Comparison of ENCODE assay signal across 22 cellular contexts in genomic region chr14:75409425-75410205, GRCh38. TPM values are rescaled to one million over a fixed set of nuclear protein-coding genes. Genes with fewer than 3 reads are reported as not detected.
A peak's percentile ranks its signal among the peaks of the same experiment; 100 is the strongest.
DNase-seq lines count a peak whose midpoint lies in the region; ATAC-seq and TF ChIP-seq lines count a peak whose summit lies in the region.
"Had no signal": no experiment of that assay in that cellular context is flagged by ENCODE, and none has a peak within 500 bp of the region (broad histone marks: within the 10 kb centered on the region; RNA-seq: fewer than 3 reads in every experiment).

No MANE protein-coding gene starts in this region.

- 92 to 94% methylated on average over 10 of the region's 10 CpGs for WGBS in heart right ventricle, 2 donors

- CTCF ChIA-PET in WTC11 (lab: Charles Lee): interaction anchor here (0.8 to 1.7 kb wide), 10 partner anchors 9 to 151 kb away, joined by 3 to 7 read pairs (median 5); no protein-coding TSS in a partner anchor

- H3K4me3 Mint-ChIP-seq in WTC11: no peak overlapping the region
- H3K4me3 Mint-ChIP-seq: activated T-cell treated with anti-CD3 and anti-CD28 coated beads, Interleukin-2, amount 50 U/mL, for 24 hours; neural crest cell; stimulated activated effector memory CD8-positive, alpha-beta T cell treated with anti-CD3 and anti-CD28 coated beads, Interleukin-12 subunit alpha, Interleukin-12 subunit beta, amount 100 ng/mL, for 72 hours; T-helper 17 cell had no signal

- H3K4me3 ChIP-seq in cardiac muscle cell (no peak overlapping the region), heart right ventricle (no peak overlapping the region), skeletal muscle tissue (ENCODE audit: low read length in 3 of 3) (no peak overlapping the region)
- H3K4me3 ChIP-seq: body of pancreas, smooth muscle cell, thoracic aorta had no signal

- H3K27ac ChIP-seq in cardiac muscle cell (peak overlapping the region; percentile 64), heart right ventricle (no peak overlapping the region), skeletal muscle tissue (ENCODE audit: low read depth, low read length) (peak overlapping the region; percentile 80)
- H3K27ac ChIP-seq: body of pancreas, thoracic aorta had no signal

- H3K4me1 ChIP-seq in cardiac muscle cell (ENCODE audit: low read depth) (peaks cover 15% of the 10 kb centered on the region), heart right ventricle (peaks cover 0 to 23% (median 7%) of the 10 kb centered on the region in 9 donors), skeletal muscle tissue (ENCODE audit: control insufficient read depth in 3 of 3, insufficient read depth in 3 of 3, low read length in 3 of 3) (peaks cover 11 to 29% (median 21%) of the 10 kb centered on the region in 3 donors)
- H3K4me1 ChIP-seq: BE2C, body of pancreas had no signal

- H3K9me3 Mint-ChIP-seq in WTC11: peaks cover 9% of the 10 kb centered on the region
- H3K9me3 Mint-ChIP-seq: activated T-cell treated with anti-CD3 and anti-CD28 coated beads, Interleukin-2, amount 50 U/mL, for 24 hours; stimulated activated effector memory CD8-positive, alpha-beta T cell treated with anti-CD3 and anti-CD28 coated beads, Interleukin-12 subunit alpha, Interleukin-12 subunit beta, amount 100 ng/mL, for 72 hours had no signal

- POLR2A ChIA-PET in WTC11 (lab: Charles Lee): interaction anchor here (0.5 to 1.2 kb wide), 4 partner anchors 42 to 1538 kb away, joined by 3 to 4 read pairs (median 3); partner anchors contain the start of genes ERG28 and TTLL5

- no peaks in the 10 kb centered on the region for H3K36me3 ChIP-seq in cardiac muscle cell
- no peaks in the 10 kb centered on the region for H3K36me3 ChIP-seq in heart right ventricle
- H3K36me3 ChIP-seq in skeletal muscle tissue (ENCODE audit: control insufficient read depth in 3 of 3, insufficient read depth in 3 of 3, low read length in 3 of 3): no peaks in the 10 kb centered on the region
- H3K36me3 ChIP-seq: BE2C, thoracic aorta had no signal

- intact Hi-C loops in heart right ventricle (cut with DNase I): no loop called here

- H3K9ac ChIP-seq in skeletal muscle tissue (ENCODE audit: low read depth in 1 of 3, low read length in 3 of 3): no peak overlapping the region

- H3K9me3 ChIP-seq in cardiac muscle cell (ENCODE audit: low read depth) (no peaks in the 10 kb centered on the region), heart right ventricle (peaks cover 0 to 6% (median 0%) of the 10 kb centered on the region in 11 donors), skeletal muscle tissue (ENCODE audit: control insufficient read depth in 3 of 3, low read length in 3 of 3) (peaks cover 0 to 3% (median 0%) of the 10 kb centered on the region in 3 donors)
- H3K9me3 ChIP-seq: BE2C, body of pancreas, thoracic aorta had no signal

- ATAC-seq in heart right ventricle: no peak
- ATAC-seq in WTC11: peak; percentile 13; the same call in 1 of the 2 replicates
- ATAC-seq in HG02981 (IDR thresholded peaks at IDR 0.05; ENCODE audit: unreplicated experiment): no peak
- ATAC-seq: body of pancreas; stimulated activated effector memory CD8-positive, alpha-beta T cell treated with anti-CD3 and anti-CD28 coated beads, Interleukin-12 subunit alpha, Interleukin-12 subunit beta, amount 100 ng/mL, for 72 hours; T-helper 17 cell had no signal

- no peak overlapping the region for H3K27ac Mint-ChIP-seq in WTC11
- H3K27ac Mint-ChIP-seq: activated T-cell treated with anti-CD3 and anti-CD28 coated beads, Interleukin-2, amount 50 U/mL, for 24 hours; stimulated activated effector memory CD8-positive, alpha-beta T cell treated with anti-CD3 and anti-CD28 coated beads, Interleukin-12 subunit alpha, Interleukin-12 subunit beta, amount 100 ng/mL, for 72 hours had no signal

- no peaks in the 10 kb centered on the region; the same call in none of the 2 replicates for H3K27me3 Mint-ChIP-seq in WTC11 (ENCODE audit: low read depth)
- H3K27me3 Mint-ChIP-seq: activated T-cell treated with anti-CD3 and anti-CD28 coated beads, Interleukin-2, amount 50 U/mL, for 24 hours had no signal

- no peaks in the 10 kb centered on the region for H3K36me3 Mint-ChIP-seq in WTC11
- H3K36me3 Mint-ChIP-seq: stimulated activated effector memory CD8-positive, alpha-beta T cell treated with anti-CD3 and anti-CD28 coated beads, Interleukin-12 subunit alpha, Interleukin-12 subunit beta, amount 100 ng/mL, for 72 hours had no signal

- TF ChIP-seq CTCF in cardiac muscle cell (IDR thresholded peaks at IDR 0.05; ENCODE audit: low read depth, low read length) (no peak), heart right ventricle (IDR thresholded peaks at IDR 0.05) (no peak), WTC11 (IDR thresholded peaks at IDR 0.05) (no peak)

- H3K4me1 Mint-ChIP-seq in WTC11: peaks cover 44% of the 10 kb centered on the region
- H3K4me1 Mint-ChIP-seq: stimulated activated effector memory CD8-positive, alpha-beta T cell treated with anti-CD3 and anti-CD28 coated beads, Interleukin-12 subunit alpha, Interleukin-12 subunit beta, amount 100 ng/mL, for 72 hours had no signal

- H3K27me3 ChIP-seq in cardiac muscle cell (no peaks in the 10 kb centered on the region), heart right ventricle (no peaks in the 10 kb centered on the region), skeletal muscle tissue (ENCODE audit: control insufficient read depth in 3 of 3, insufficient read depth in 3 of 3, low read length in 3 of 3) (no peaks in the 10 kb centered on the region)
- H3K27me3 ChIP-seq: BE2C, body of pancreas had no signal

- DNase-seq in cardiac muscle cell (ENCODE audit: low read depth in 1 of 2, low spot score in 1 of 2) (no peak), heart right ventricle (no peak), WTC11 (ENCODE audit: low spot score) (no peak), midbrain (lab: John Stamatoyannopoulos, UW) (peak; percentile 16), dermis blood vessel endothelial cell (no peak), T-helper 1 cell (no peak)
- DNase-seq: activated CD4-positive, alpha-beta T cell treated with anti-CD3 and anti-CD28 coated beads for 48 hours; activated gamma-delta T cell treated with Interleukin-2 at 50 U/mL for 16 hours; activated T-cell treated with anti-CD3 and anti-CD28 coated beads, Interleukin-2, amount 50 U/mL, for 24 hours; BE2C; body of pancreas; DMS53; GOT3; NCI-H526; stimulated activated CD4-positive, alpha-beta T cell treated with anti-CD3 and anti-CD28 coated beads, Interleukin-2, amount 100 ng/mL, for 24 hours; T-helper 17 cell had no signal

TF ChIP-seq in WTC11, 78 proteins besides CTCF, POLR2A, EP300 and RAD21 (continues in another document):
- TF ChIP-seq ERG (CRISPR knock-in tag; IDR thresholded peaks at IDR 0.05) (no peak), TEAD4 (CRISPR knock-in tag; IDR thresholded peaks at IDR 0.05) (no peak), CREM (CRISPR knock-in tag; IDR thresholded peaks at IDR 0.05) (no peak), IRF2 (CRISPR knock-in tag; IDR thresholded peaks at IDR 0.05; ENCODE audit: borderline replicate concordance, low read depth) (no peak), ZNF423 (CRISPR knock-in tag; IDR thresholded peaks at IDR 0.05) (no peak), AR (CRISPR knock-in tag; IDR thresholded peaks at IDR 0.05) (no peak), ZNF219 (CRISPR knock-in tag; IDR thresholded peaks at IDR 0.05; ENCODE audit: borderline replicate concordance) (no peak), GRHL2 (CRISPR knock-in tag; IDR thresholded peaks at IDR 0.05; ENCODE audit: insufficient replicate concordance, severe bottlenecking) (no peak), ESRRA (CRISPR knock-in tag; IDR thresholded peaks at IDR 0.05; ENCODE audit: borderline replicate concordance) (no peak), CREB1 (CRISPR knock-in tag; IDR thresholded peaks at IDR 0.05) (no peak), USF2 (CRISPR knock-in tag; IDR thresholded peaks at IDR 0.05) (no peak)

RNA-seq across cellular contexts. Expression of gene JDP2, which starts 18.2 kb away (rescaled TPM):
- total RNA-seq in cardiac muscle cell (15.2 and 22.0 TPM in 2 replicates), heart right ventricle (10 to 100 TPM; 12.3 to 28.0 (median 17.3) TPM), WTC11 (2021) (17.9 to 23.3 TPM (median 21.8 TPM) in 3 replicates), skeletal muscle tissue (24.5 TPM), dermis blood vessel endothelial cell (10.2 and 16.0 TPM in 2 replicates)
- polyA plus RNA-seq in cardiac muscle cell (9.7 and 12.5 TPM in 2 replicates), heart right ventricle (10 to 100 TPM; 15.6 to 44.0 TPM)

Comparison
In these comparisons a context has a peak if more than half of its experiments do, and no peak if none do; other contexts are left out.
1. H3K27ac ChIP-seq: peak in cardiac muscle cell (single experiment) and skeletal muscle tissue (single experiment); none in heart right ventricle (0 of 10).